In the genomic region with DNA sequence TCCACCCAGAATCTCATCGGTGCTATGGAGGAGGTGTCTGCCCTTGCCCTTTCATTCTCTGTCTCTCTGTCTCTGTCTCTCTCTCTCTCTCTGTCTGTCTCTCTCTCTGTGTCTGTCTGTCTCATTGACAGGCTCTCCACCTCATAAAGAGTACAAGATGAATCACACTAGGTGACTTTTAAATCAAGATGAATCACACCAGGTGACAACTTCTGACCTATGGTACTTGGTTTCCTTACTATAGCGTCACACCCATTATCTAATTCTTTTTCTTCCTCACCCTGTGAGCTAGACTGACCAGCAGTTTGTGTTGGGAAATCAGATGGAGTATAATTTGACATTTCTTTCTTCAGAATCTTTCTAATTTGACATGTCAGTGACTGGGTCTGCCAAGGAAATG, we compare ENCODE assay signal across 15 cellular contexts.
DNase-seq lines count a peak whose midpoint lies in the region; ATAC-seq, FAIRE-seq and TF ChIP-seq lines count a peak whose summit lies in the region.
"Had no signal": no experiment of that assay in that cellular context is flagged by ENCODE, and none has a peak within 500 bp of the region (broad histone marks: within the 10 kb centered on the region; RNA-seq: fewer than 3 reads in every experiment).

No MANE protein-coding gene starts in this region.

- no peak for DNase-seq in activated T-cell treated with anti-CD3 and anti-CD28 coated beads, Interleukin-2, amount 50 U/mL, for 4 hours
- no peak for DNase-seq in activated T-cell treated with anti-CD3 and anti-CD28 coated beads, Interleukin-2, amount 50 U/mL, for 48 hours
- peak; percentile 56 for DNase-seq in adipocyte (ENCODE audit: low read depth)
- DNase-seq in frontal cortex (ENCODE audit: low spot score in 2 of 2): no peak
- DNase-seq in thyroid gland: no peak
- no peak for DNase-seq in T-helper 9 cell
- DNase-seq in kidney glomerular epithelial cell (lab: John Stamatoyannopoulos, UW): no peak
- DNase-seq: ACHN; cerebellar nuclear complex; left ventricle myocardium inferior; naive thymus-derived CD4-positive, alpha-beta T cell; NCI-H1105; stimulated activated CD8-positive, alpha-beta memory T cell treated with anti-CD3 and anti-CD28 coated beads, Interleukin-4, amount 100 ng/mL, for 48 hours had no signal

- peak; percentile 63 to 70 for ATAC-seq in activated T-cell treated with anti-CD3 and anti-CD28 coated beads, Interleukin-2, amount 50 U/mL, for 4 hours
- no peak for ATAC-seq in GM19035 (IDR thresholded peaks at IDR 0.05; ENCODE audit: unreplicated experiment)
- ATAC-seq: naive thymus-derived CD4-positive, alpha-beta T cell had no signal

- intact Hi-C loops in thyroid gland (cut with DNase I): no loop called here

- H3K27me3 Mint-ChIP-seq in activated T-cell treated with anti-CD3 and anti-CD28 coated beads, Interleukin-2, amount 50 U/mL, for 4 hours (ENCODE audit: low read depth): peaks cover 2% of the 10 kb centered on the region

- H3K9ac ChIP-seq in adipocyte (ENCODE audit: low read length): no peak overlapping the region

- H3K36me3 Mint-ChIP-seq in activated T-cell treated with anti-CD3 and anti-CD28 coated beads, Interleukin-2, amount 50 U/mL, for 4 hours (ENCODE audit: insufficient read depth): no peaks in the 10 kb centered on the region
- H3K36me3 Mint-ChIP-seq: IgD-negative memory B cell had no signal

- H3K4me1 Mint-ChIP-seq in activated T-cell treated with anti-CD3 and anti-CD28 coated beads, Interleukin-2, amount 50 U/mL, for 4 hours (ENCODE audit: low read depth): no peaks in the 10 kb centered on the region
- H3K4me1 Mint-ChIP-seq: IgD-negative memory B cell had no signal

- no peaks in the 10 kb centered on the region for H3K9me3 Mint-ChIP-seq in activated T-cell treated with anti-CD3 and anti-CD28 coated beads, Interleukin-2, amount 50 U/mL, for 4 hours

- no peak for TF ChIP-seq POLR2A in thyroid gland (IDR thresholded peaks at IDR 0.05)

- 84 to 85% methylated on average over 2 of the region's 2 CpGs for WGBS in thyroid gland, 2 donors

- H3K36me3 ChIP-seq in adipocyte (ENCODE audit: control insufficient read depth, insufficient read depth, low read length, severe bottlenecking): no peaks in the 10 kb centered on the region
- H3K36me3 ChIP-seq in thyroid gland: no peaks in the 10 kb centered on the region
- H3K36me3 ChIP-seq: left ventricle myocardium inferior had no signal

- H3K9me3 ChIP-seq in adipocyte (ENCODE audit: control insufficient read depth, low read length) (no peaks in the 10 kb centered on the region), thyroid gland (no peaks in the 10 kb centered on the region)
- H3K9me3 ChIP-seq: left ventricle myocardium inferior had no signal

- FAIRE-seq in frontal cortex (lab: Jason Lieb, UNC): peak; percentile 81

- TF ChIP-seq CTCF in thyroid gland (IDR thresholded peaks at IDR 0.05): no peak

- no peak overlapping the region for H3K4me3 Mint-ChIP-seq in activated T-cell treated with anti-CD3 and anti-CD28 coated beads, Interleukin-2, amount 50 U/mL, for 4 hours
- H3K4me3 Mint-ChIP-seq: naive thymus-derived CD4-positive, alpha-beta T cell had no signal

- H3K27me3 ChIP-seq in adipocyte (replicated peaks; ENCODE audit: control insufficient read depth, insufficient read depth, low read length) (no peaks in the 10 kb centered on the region), thyroid gland (no peaks in the 10 kb centered on the region)

- H3K27ac ChIP-seq in thyroid gland: peak overlapping the region; percentile 6 to 58 (median 55)
- H3K27ac ChIP-seq: left ventricle myocardium inferior had no signal

- peaks cover 33% of the 10 kb centered on the region for H3K4me1 ChIP-seq in adipocyte (ENCODE audit: control insufficient read depth, insufficient read depth, low read length)
- H3K4me1 ChIP-seq in thyroid gland: peaks cover 32 to 40% of the 10 kb centered on the region in 2 donors

- H3K4me3 ChIP-seq in adipocyte (ENCODE audit: low read length) (no peak overlapping the region), thyroid gland (replicated peaks in 1 of 3) (no peak overlapping the region)
- H3K4me3 ChIP-seq: left ventricle myocardium inferior had no signal
